Comparison of ENCODE assay signal across 34 cellular contexts in genomic region chr4:176298664-176299063, GRCh38. TPM values are rescaled to one million over a fixed set of nuclear protein-coding genes. Genes with fewer than 3 reads are reported as not detected.
"Had no signal": no experiment of that assay in that cellular context is flagged by ENCODE, and none has a peak within 500 bp of the region (broad histone marks: within the 10 kb centered on the region; RNA-seq: fewer than 3 reads in every experiment).

No MANE protein-coding gene starts in this region.

- ATAC-seq: left colon; left lung; lower lobe of right lung; natural killer cell; right lobe of liver; stimulated activated memory B cell treated with anti-CD40 and anti-IgM and Interleukin-4, amounts not matched to agents 10 μg/mL and 1 μg/mL and 100 μg/mL, for 72 hours; stimulated activated naive CD8-positive, alpha-beta T cell treated with anti-CD3 and anti-CD28 coated beads, Interleukin-15, amount 100 ng/mL, for 72 hours had no signal

- DNase-seq: hypothalamus; immature natural killer cell; kidney; left colon; left lung; lower lobe of right lung; mammary epithelial cell; mesenchymal stem cell; naive B cell; natural killer cell; nephron progenitor cell; occipital lobe; ovary; right lobe of liver; stimulated activated CD4-positive, alpha-beta T cell treated with anti-CD3 and anti-CD28 coated beads, Interleukin-1b, Interleukin-23, amount 100 ng/mL, for 48 hours; stimulated activated CD4-positive, alpha-beta T cell treated with anti-CD3 and anti-CD28 coated beads, Interleukin-2, amount 100 ng/mL, for 48 hours; stimulated activated CD4-positive, alpha-beta T cell treated with anti-CD3 and anti-CD28 coated beads, Interleukin-4, amount 100 ng/mL, for 4 hours; stimulated activated CD8-positive, alpha-beta memory T cell treated with anti-CD3 and anti-CD28 coated beads, Interleukin-4, amount 100 ng/mL, for 48 hours; stimulated activated naive CD4-positive, alpha-beta T cell treated with Interleukin-2 at 50 U/mL for 16 hours; stimulated activated naive CD8-positive, alpha-beta T cell treated with anti-CD3 and anti-CD28 coated beads, Interleukin-15, amount 100 ng/mL, for 72 hours; substantia nigra; uterus had no signal

- H3K4me3 ChIP-seq: left lung, lower lobe of right lung, neural progenitor cell, ovary, right atrium auricular region, right lobe of liver, smooth muscle cell, tibial nerve, uterus had no signal

- H3K9me3 ChIP-seq: left lung, lower lobe of right lung, neutrophil, ovary, right atrium auricular region, right lobe of liver, tibial nerve, uterus had no signal

- H3K36me3 ChIP-seq: left lung, lower lobe of right lung, neural progenitor cell, neutrophil, ovary, right atrium auricular region, right lobe of liver, tibial nerve, uterus had no signal

- H3K4me1 ChIP-seq: left lung, lower lobe of right lung, right atrium auricular region, right lobe of liver, tibial nerve, uterus had no signal

- H3K4me2 ChIP-seq: neural progenitor cell, smooth muscle cell had no signal

- H3K4me1 Mint-ChIP-seq: immature natural killer cell; mesothelial cell of epicardium; naive B cell; natural killer cell; nephron progenitor cell; neural progenitor cell; stimulated activated memory B cell treated with anti-CD40 and anti-IgM and Interleukin-4, amounts not matched to agents 10 μg/mL and 1 μg/mL and 100 μg/mL, for 72 hours; stimulated activated naive CD8-positive, alpha-beta T cell treated with anti-CD3 and anti-CD28 coated beads, Interleukin-15, amount 100 ng/mL, for 72 hours had no signal

- H3K9ac ChIP-seq: neural progenitor cell had no signal

- H2AFZ ChIP-seq: neural progenitor cell had no signal

- H3K9me3 Mint-ChIP-seq: immature natural killer cell; mesothelial cell of epicardium; naive B cell; natural killer cell; nephron progenitor cell; neural progenitor cell; stimulated activated memory B cell treated with anti-CD40 and anti-IgM and Interleukin-4, amounts not matched to agents 10 μg/mL and 1 μg/mL and 100 μg/mL, for 72 hours; stimulated activated naive CD8-positive, alpha-beta T cell treated with anti-CD3 and anti-CD28 coated beads, Interleukin-15, amount 100 ng/mL, for 72 hours; type B pancreatic cell had no signal

- H3K27me3 Mint-ChIP-seq: progenitor cell of endocrine pancreas, type B pancreatic cell had no signal

- H3K27me3 ChIP-seq: neural progenitor cell, neutrophil, ovary, right atrium auricular region, right lobe of liver, tibial nerve, uterus had no signal

- H3K4me3 Mint-ChIP-seq: immature natural killer cell; mesothelial cell of epicardium; naive B cell; natural killer cell; nephron progenitor cell; neural progenitor cell; stimulated activated memory B cell treated with anti-CD40 and anti-IgM and Interleukin-4, amounts not matched to agents 10 μg/mL and 1 μg/mL and 100 μg/mL, for 72 hours; stimulated activated naive CD8-positive, alpha-beta T cell treated with anti-CD3 and anti-CD28 coated beads, Interleukin-15, amount 100 ng/mL, for 72 hours; type B pancreatic cell had no signal

- H3K27ac Mint-ChIP-seq: immature natural killer cell; mesothelial cell of epicardium; naive B cell; natural killer cell; nephron progenitor cell; neural progenitor cell; progenitor cell of endocrine pancreas; stimulated activated memory B cell treated with anti-CD40 and anti-IgM and Interleukin-4, amounts not matched to agents 10 μg/mL and 1 μg/mL and 100 μg/mL, for 72 hours; stimulated activated naive CD8-positive, alpha-beta T cell treated with anti-CD3 and anti-CD28 coated beads, Interleukin-15, amount 100 ng/mL, for 72 hours; type B pancreatic cell had no signal

- H3K27ac ChIP-seq: left lung, lower lobe of right lung, neural progenitor cell, neutrophil, ovary, right atrium auricular region, right lobe of liver, tibial nerve, uterus had no signal

- H3K36me3 Mint-ChIP-seq: immature natural killer cell; mesothelial cell of epicardium; naive B cell; natural killer cell; neural progenitor cell; stimulated activated memory B cell treated with anti-CD40 and anti-IgM and Interleukin-4, amounts not matched to agents 10 μg/mL and 1 μg/mL and 100 μg/mL, for 72 hours; type B pancreatic cell had no signal

RNA-seq across cellular contexts. Expression of gene ASB5, which starts 29.6 kb away (rescaled TPM):
- total RNA-seq: left lung, liver, lower lobe of right lung, mammary epithelial cell, mesothelial cell of epicardium, mononuclear cell, natural killer cell, pulmonary artery endothelial cell, tibial nerve had no signal
- polyA plus RNA-seq: immature natural killer cell, smooth muscle cell had no signal
